Comparison of ENCODE assay signal across 1 cellular context in genomic region chr6:96521625-96522468, GRCh38.
TF ChIP-seq lines count a peak whose summit lies in the region.

Gene UFL1 (plus strand): TSS chr6:96521806. CDS start chr6:96521874, 68 bp downstream.

TF ChIP-seq in HepG2, 621 proteins besides CTCF, POLR2A, EP300 and RAD21 (continued from another document and continues in another):
- TF ChIP-seq MLXIP (CRISPR knock-in tag; IDR thresholded peaks at IDR 0.05; ENCODE audit: borderline replicate concordance): peak; percentile 17; the same call in 1 of the 2 replicates
- peak; percentile 43; the same call in 1 of the 2 replicates for TF ChIP-seq SOX5 (CRISPR knock-in tag; IDR thresholded peaks at IDR 0.05; ENCODE audit: borderline replicate concordance)
- TF ChIP-seq FOXK1 (CRISPR knock-in tag; IDR thresholded peaks at IDR 0.05; ENCODE audit: borderline replicate concordance, low read depth): peak; percentile 52; the same call in 1 of the 2 replicates
- no peak for TF ChIP-seq ZNF446 (CRISPR knock-in tag; IDR thresholded peaks at IDR 0.05)
- peak; percentile 64 for TF ChIP-seq ZNF407 (CRISPR knock-in tag; IDR thresholded peaks at IDR 0.05; ENCODE audit: not compliant biosample characterization)
- TF ChIP-seq TCF7L2 (IDR thresholded peaks at IDR 0.05; ENCODE audit: low read depth, low read length): no peak
- peak; percentile 90 for TF ChIP-seq ZNF687 (CRISPR knock-in tag; IDR thresholded peaks at IDR 0.05)
- no peak for TF ChIP-seq FOXA1 (IDR thresholded peaks at IDR 0.05)
- TF ChIP-seq FOXA1 (CRISPR knock-in tag; IDR thresholded peaks at IDR 0.05): peak; percentile 2; the same call in 1 of the 2 replicates
- TF ChIP-seq ZNF740 (CRISPR knock-in tag; IDR thresholded peaks at IDR 0.05): no peak
- no peak for TF ChIP-seq ZBTB1 (CRISPR knock-in tag; IDR thresholded peaks at IDR 0.05; ENCODE audit: borderline replicate concordance)
- TF ChIP-seq ZBTB21 (CRISPR knock-in tag; IDR thresholded peaks at IDR 0.05): 0 out of 2 replicates have a peak, but pooled peaks have one; percentile 43
- peak; percentile 68; the same call in 1 of the 2 replicates for TF ChIP-seq TFDP2 (CRISPR knock-in tag; IDR thresholded peaks at IDR 0.05)
- no peak for TF ChIP-seq PHB2 (IDR thresholded peaks at IDR 0.05; ENCODE audit: partially characterized antibody)
- peak; percentile 87 for TF ChIP-seq ZSCAN22 (CRISPR knock-in tag; IDR thresholded peaks at IDR 0.05)
- TF ChIP-seq ZBTB37 (CRISPR knock-in tag; IDR thresholded peaks at IDR 0.05): no peak
- TF ChIP-seq JUND (CRISPR knock-in tag; IDR thresholded peaks at IDR 0.05): 0 out of 2 replicates have a peak, but pooled peaks have one; percentile 23
- TF ChIP-seq ZNF280D (CRISPR knock-in tag; IDR thresholded peaks at IDR 0.05): peak; percentile 35; the same call in 1 of the 2 replicates
- no peak for TF ChIP-seq GLMP (CRISPR knock-in tag; IDR thresholded peaks at IDR 0.05; ENCODE audit: borderline replicate concordance)
- TF ChIP-seq SYNCRIP (IDR thresholded peaks at IDR 0.05; ENCODE audit: insufficient read depth, low read depth, low read length): no peak
- TF ChIP-seq SMC3 (IDR thresholded peaks at IDR 0.05; ENCODE audit: low read length): no peak
- peak; percentile 68; the same call in 1 of the 2 replicates for TF ChIP-seq ZNF263 (CRISPR knock-in tag; IDR thresholded peaks at IDR 0.05)
- TF ChIP-seq ZNF326 (CRISPR knock-in tag; IDR thresholded peaks at IDR 0.05; ENCODE audit: borderline replicate concordance): no peak
- TF ChIP-seq MTA1 (CRISPR knock-in tag; IDR thresholded peaks at IDR 0.05; ENCODE audit: borderline replicate concordance): peak; percentile 88
- TF ChIP-seq NAIF1 (CRISPR knock-in tag; IDR thresholded peaks at IDR 0.05; ENCODE audit: borderline replicate concordance): peak; percentile 93
- TF ChIP-seq PAWR (CRISPR knock-in tag; IDR thresholded peaks at IDR 0.05; ENCODE audit: borderline replicate concordance): 0 out of 2 replicates have a peak, but pooled peaks have one; percentile 39
- peak; percentile 41; the same call in 1 of the 2 replicates for TF ChIP-seq KDM5A (IDR thresholded peaks at IDR 0.05; ENCODE audit: borderline replicate concordance, low read length)
- no peak for TF ChIP-seq ZNF720 (CRISPR knock-in tag; IDR thresholded peaks at IDR 0.05)
- TF ChIP-seq ZNF337 (CRISPR knock-in tag; IDR thresholded peaks at IDR 0.05; ENCODE audit: borderline replicate concordance, low read depth): 0 out of 2 replicates have a peak, but pooled peaks have one; percentile 33
- no peak for TF ChIP-seq DBP (CRISPR knock-in tag; IDR thresholded peaks at IDR 0.05; ENCODE audit: not compliant biosample characterization)
- TF ChIP-seq GATA4 (IDR thresholded peaks at IDR 0.05; ENCODE audit: borderline replicate concordance, low read depth): peak; percentile 84; the same call in 1 of the 2 replicates
